In the genomic region with DNA sequence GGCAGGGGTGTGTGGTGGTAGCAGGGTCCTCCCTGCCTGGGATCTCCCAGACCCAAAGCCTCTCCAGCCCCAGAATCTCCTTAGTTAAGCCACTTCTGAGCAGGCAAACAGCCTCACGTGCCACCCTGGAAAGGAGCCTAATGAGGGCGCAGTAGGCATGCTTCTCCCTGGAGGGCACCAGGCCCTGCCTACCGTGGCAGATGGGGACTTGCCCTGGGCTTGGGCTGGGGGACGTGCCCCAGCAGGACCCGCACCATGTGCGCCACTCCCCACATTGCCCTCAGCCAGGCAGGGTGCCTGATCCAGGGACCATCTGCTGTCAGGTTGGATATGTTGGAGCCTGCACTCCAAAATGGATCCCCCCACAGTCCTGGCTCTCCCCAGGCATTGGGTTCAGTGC, we compare ENCODE assay signal across 19 cellular contexts. TPM values are rescaled to one million over a fixed set of nuclear protein-coding genes. Genes with fewer than 3 reads are reported as not detected.
"Had no signal": no experiment of that assay in that cellular context is flagged by ENCODE, and none has a peak within 500 bp of the region (broad histone marks: within the 10 kb centered on the region; RNA-seq: fewer than 3 reads in every experiment).

No MANE protein-coding gene starts in this region.

- H3K27ac ChIP-seq: neutrophil had no signal

- H3K27me3 Mint-ChIP-seq: activated CD4-positive, alpha-beta memory T cell treated with anti-CD3 and anti-CD28 coated beads for 36 hours; activated naive CD8-positive, alpha-beta T cell; brain; effector memory CD8-positive, alpha-beta T cell; stimulated activated memory B cell treated with anti-CD40 and anti-IgM and Interleukin-4, amounts not matched to agents 10 μg/mL and 1 μg/mL and 100 μg/mL, for 72 hours; T-helper 17 cell had no signal

- H3K9me3 ChIP-seq: neutrophil had no signal

- ATAC-seq: activated CD4-positive, CD25-positive, alpha-beta regulatory T cell treated with anti-CD3 and anti-CD28 coated beads, Interleukin-2, amount 50 U/mL, for 24 hours; activated T-cell treated with anti-CD3 and anti-CD28 coated beads, Interleukin-2, amount 50 U/mL, for 4 hours; effector memory CD8-positive, alpha-beta T cell; left colon; naive thymus-derived CD4-positive, alpha-beta T cell; stimulated activated memory B cell treated with anti-CD40 and anti-IgM and Interleukin-4, amounts not matched to agents 10 μg/mL and 1 μg/mL and 100 μg/mL, for 72 hours; T-helper 17 cell had no signal

- H3K27me3 ChIP-seq: transverse colon had no signal

- H3K9me3 Mint-ChIP-seq: effector memory CD8-positive, alpha-beta T cell had no signal

- DNase-seq: activated CD4-positive, alpha-beta memory T cell treated with anti-CD3 and anti-CD28 coated beads for 36 hours; activated gamma-delta T cell; activated T-cell treated with anti-CD3 and anti-CD28 coated beads, Interleukin-2, amount 50 U/mL, for 4 hours; amygdala; effector memory CD8-positive, alpha-beta T cell; left colon; naive thymus-derived CD4-positive, alpha-beta T cell; T-helper 17 cell; transverse colon had no signal

- H3K4me3 ChIP-seq: lung, smooth muscle cell, transverse colon had no signal

- H3K4me3 Mint-ChIP-seq: activated CD4-positive, alpha-beta memory T cell treated with anti-CD3 and anti-CD28 coated beads for 36 hours; activated naive CD8-positive, alpha-beta T cell; activated T-cell treated with anti-CD3 and anti-CD28 coated beads, Interleukin-2, amount 50 U/mL, for 4 hours; brain; dendritic cell treated with granulocyte-macrophage colony-stimulating factor and Interleukin-4, amounts not matched to agents 40 ng/mL and 50 ng/mL, for 4 days; effector memory CD8-positive, alpha-beta T cell; naive thymus-derived CD4-positive, alpha-beta T cell; stimulated activated memory B cell treated with anti-CD40 and anti-IgM and Interleukin-4, amounts not matched to agents 10 μg/mL and 1 μg/mL and 100 μg/mL, for 72 hours; T-helper 17 cell had no signal

- H3K4me2 ChIP-seq: smooth muscle cell had no signal

- H3K36me3 ChIP-seq: transverse colon had no signal

- H3K4me1 Mint-ChIP-seq: brain had no signal

- H3K27ac Mint-ChIP-seq: activated CD4-positive, alpha-beta memory T cell treated with anti-CD3 and anti-CD28 coated beads for 36 hours; activated naive CD8-positive, alpha-beta T cell; dendritic cell treated with granulocyte-macrophage colony-stimulating factor and Interleukin-4, amounts not matched to agents 40 ng/mL and 50 ng/mL, for 4 days; stimulated activated memory B cell treated with anti-CD40 and anti-IgM and Interleukin-4, amounts not matched to agents 10 μg/mL and 1 μg/mL and 100 μg/mL, for 72 hours; T-helper 17 cell had no signal

RNA-seq across cellular contexts. Expression of a gene that starts 38.4 kb away (rescaled TPM):
- total RNA-seq: activated CD4-positive, alpha-beta memory T cell treated with anti-CD3 and anti-CD28 coated beads for 36 hours; activated T-cell treated with anti-CD3 and anti-CD28 coated beads, Interleukin-2, amount 50 U/mL, for 4 hours; epithelial cell of proximal tubule; fibroblast of villous mesenchyme; smooth muscle cell; T-helper 17 cell; transverse colon had no signal
- polyA plus RNA-seq: smooth muscle cell had no signal

RNA-seq across cellular contexts. Expression of a gene that starts 56.4 kb away (rescaled TPM):
- total RNA-seq: fibroblast of villous mesenchyme, smooth muscle cell had no signal
